1 cellular context compared by ENCODE assay signal in the genomic region with DNA sequence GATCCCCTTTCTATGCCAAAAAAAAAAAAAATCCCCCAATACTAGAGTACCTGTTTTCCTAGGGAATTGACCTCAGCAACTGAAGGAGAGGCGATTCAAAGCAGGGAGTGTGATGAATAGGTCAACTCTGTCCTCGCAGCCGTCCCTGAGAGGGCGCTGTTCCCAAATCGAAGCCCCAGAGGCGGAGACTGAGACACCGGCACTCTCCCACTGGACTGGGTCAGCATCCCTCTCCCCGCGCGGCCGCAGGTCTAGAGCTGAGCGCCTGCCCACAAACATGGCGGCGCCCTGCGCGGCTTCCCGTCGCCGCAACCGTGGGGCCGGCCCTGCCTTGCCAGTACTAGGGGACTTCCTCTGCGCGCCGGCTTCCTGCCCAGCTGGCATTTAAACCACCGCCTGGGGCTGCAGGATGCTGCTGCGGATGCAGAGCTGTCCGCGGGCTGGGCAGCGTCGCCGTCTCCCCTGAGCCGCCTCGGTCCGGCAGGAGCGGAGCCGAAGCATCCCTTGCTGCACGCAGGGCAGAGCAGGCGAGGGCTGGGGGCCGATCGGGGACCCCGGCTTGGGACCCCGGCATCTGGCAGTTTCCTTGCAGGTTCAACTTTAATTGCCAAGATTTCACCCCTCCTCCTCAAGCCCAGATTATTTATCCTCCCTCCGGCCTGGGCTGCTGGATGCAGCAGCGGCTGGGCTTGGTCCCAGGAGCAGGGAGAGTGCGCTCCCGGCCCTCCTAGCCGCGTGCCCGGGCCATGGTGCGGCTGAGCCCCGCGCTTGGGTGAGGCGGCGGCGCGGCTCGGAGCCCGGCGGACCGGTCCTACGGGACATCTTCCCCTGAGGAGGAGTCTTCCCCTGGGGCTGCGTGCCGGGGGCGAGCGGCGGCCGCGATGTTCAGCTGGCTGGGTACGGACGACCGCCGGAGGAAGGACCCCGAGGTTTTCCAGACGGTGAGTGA.
A peak's percentile ranks its signal among the peaks of the same experiment; 100 is the strongest.
TF ChIP-seq lines count a peak whose summit lies in the region.

A gene (plus strand): TSS at position 412 of the 949 bp plus-strand sequence. CDS start 470 bp downstream, at position 882.

TF ChIP-seq in GM12878, 131 proteins besides CTCF, POLR2A, EP300 and RAD21 (continued from another document):
- TF ChIP-seq CREM (IDR thresholded peaks at IDR 0.05; ENCODE audit: low read depth) (0 out of 2 replicates have a peak, but pooled peaks have one; percentile 38), GATAD2B (conservative IDR thresholded peaks at IDR 0.05; ENCODE audit: low read depth) (peak; percentile 65), DPF2 (IDR thresholded peaks at IDR 0.05) (peak; percentile 43; the same call in 1 of the 2 replicates), HCFC1 (IDR thresholded peaks at IDR 0.05; ENCODE audit: low read length) (peak; percentile 80), ZNF384 (IDR thresholded peaks at IDR 0.05; ENCODE audit: borderline replicate concordance, low read depth, low read length) (no peak), SIX5 (IDR thresholded peaks at IDR 0.05; ENCODE audit: low read depth, low read length, severe bottlenecking) (peak; percentile 73), YY1 (IDR thresholded peaks at IDR 0.05; ENCODE audit: low read depth, low read length) (peak; percentile 100), TCF3 (IDR thresholded peaks at IDR 0.05; ENCODE audit: borderline replicate concordance, insufficient read depth, low read depth, low read length) (peak; percentile 71), NR2C1 (IDR thresholded peaks at IDR 0.05) (peak; percentile 48; the same call in 1 of the 2 replicates), ZNF274 (IDR thresholded peaks at IDR 0.05; ENCODE audit: insufficient read depth, insufficient read length) (no peak), CREB1 (IDR thresholded peaks at IDR 0.05; ENCODE audit: low read depth) (peak; percentile 42; the same call in 1 of the 2 replicates), GABPA (IDR thresholded peaks at IDR 0.05; ENCODE audit: low read depth) (peak; percentile 69; the same call in 1 of the 2 replicates), TCF12 (IDR thresholded peaks at IDR 0.05; ENCODE audit: low read depth, low read length) (0 out of 2 replicates have a peak, but pooled peaks have one; percentile 35), SMARCA5 (IDR thresholded peaks at IDR 0.05) (no peak), SIN3A (IDR thresholded peaks at IDR 0.05; ENCODE audit: low read depth, low read length) (0 out of 2 replicates have a peak, but pooled peaks have one; percentile 66), RUNX3 (IDR thresholded peaks at IDR 0.05; ENCODE audit: low read length) (peak; percentile 72), KLF5 (IDR thresholded peaks at IDR 0.05; ENCODE audit: partially characterized antibody) (no peak), LARP7 (IDR thresholded peaks at IDR 0.05) (peak; percentile 75), RBBP5 (conservative IDR thresholded peaks at IDR 0.05) (no peak), SPI1 (IDR thresholded peaks at IDR 0.05; ENCODE audit: borderline replicate concordance, insufficient read depth, low read depth, low read length) (peak; percentile 66), TAF1 (IDR thresholded peaks at IDR 0.05; ENCODE audit: borderline replicate concordance, low read depth, low read length) (0 out of 2 replicates have a peak, but pooled peaks have one; percentile 17), IKZF1 (conservative IDR thresholded peaks at IDR 0.05) (peak; percentile 72), SMC3 (IDR thresholded peaks at IDR 0.05; ENCODE audit: borderline replicate concordance, low read length) (peak; percentile 19; the same call in 1 of the 2 replicates)
- TF ChIP-seq, protein P1, sequence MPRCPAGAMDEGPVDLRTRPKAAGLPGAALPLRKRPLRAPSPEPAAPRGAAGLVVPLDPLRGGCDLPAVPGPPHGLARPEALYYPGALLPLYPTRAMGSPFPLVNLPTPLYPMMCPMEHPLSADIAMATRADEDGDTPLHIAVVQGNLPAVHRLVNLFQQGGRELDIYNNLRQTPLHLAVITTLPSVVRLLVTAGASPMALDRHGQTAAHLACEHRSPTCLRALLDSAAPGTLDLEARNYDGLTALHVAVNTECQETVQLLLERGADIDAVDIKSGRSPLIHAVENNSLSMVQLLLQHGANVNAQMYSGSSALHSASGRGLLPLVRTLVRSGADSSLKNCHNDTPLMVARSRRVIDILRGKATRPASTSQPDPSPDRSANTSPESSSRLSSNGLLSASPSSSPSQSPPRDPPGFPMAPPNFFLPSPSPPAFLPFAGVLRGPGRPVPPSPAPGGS (IDR thresholded peaks at IDR 0.05; ENCODE audit: borderline replicate concordance, insufficient read depth, low read depth, low read length, poor library complexity, severe bottlenecking) = no peak
- TF ChIP-seq, protein P2, sequence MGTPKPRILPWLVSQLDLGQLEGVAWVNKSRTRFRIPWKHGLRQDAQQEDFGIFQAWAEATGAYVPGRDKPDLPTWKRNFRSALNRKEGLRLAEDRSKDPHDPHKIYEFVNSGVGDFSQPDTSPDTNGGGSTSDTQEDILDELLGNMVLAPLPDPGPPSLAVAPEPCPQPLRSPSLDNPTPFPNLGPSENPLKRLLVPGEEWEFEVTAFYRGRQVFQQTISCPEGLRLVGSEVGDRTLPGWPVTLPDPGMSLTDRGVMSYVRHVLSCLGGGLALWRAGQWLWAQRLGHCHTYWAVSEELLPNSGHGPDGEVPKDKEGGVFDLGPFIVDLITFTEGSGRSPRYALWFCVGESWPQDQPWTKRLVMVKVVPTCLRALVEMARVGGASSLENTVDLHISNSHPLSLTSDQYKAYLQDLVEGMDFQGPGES (IDR thresholded peaks at IDR 0.05) = no peak
- TF ChIP-seq, protein P3, sequence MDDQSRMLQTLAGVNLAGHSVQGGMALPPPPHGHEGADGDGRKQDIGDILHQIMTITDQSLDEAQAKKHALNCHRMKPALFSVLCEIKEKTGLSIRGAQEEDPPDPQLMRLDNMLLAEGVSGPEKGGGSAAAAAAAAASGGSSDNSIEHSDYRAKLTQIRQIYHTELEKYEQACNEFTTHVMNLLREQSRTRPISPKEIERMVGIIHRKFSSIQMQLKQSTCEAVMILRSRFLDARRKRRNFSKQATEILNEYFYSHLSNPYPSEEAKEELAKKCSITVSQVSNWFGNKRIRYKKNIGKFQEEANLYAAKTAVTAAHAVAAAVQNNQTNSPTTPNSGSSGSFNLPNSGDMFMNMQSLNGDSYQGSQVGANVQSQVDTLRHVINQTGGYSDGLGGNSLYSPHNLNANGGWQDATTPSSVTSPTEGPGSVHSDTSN (IDR thresholded peaks at IDR 0.05; ENCODE audit: insufficient replicate concordance, low read depth, low read length) = peak; percentile 17
- TF ChIP-seq, protein P4, sequence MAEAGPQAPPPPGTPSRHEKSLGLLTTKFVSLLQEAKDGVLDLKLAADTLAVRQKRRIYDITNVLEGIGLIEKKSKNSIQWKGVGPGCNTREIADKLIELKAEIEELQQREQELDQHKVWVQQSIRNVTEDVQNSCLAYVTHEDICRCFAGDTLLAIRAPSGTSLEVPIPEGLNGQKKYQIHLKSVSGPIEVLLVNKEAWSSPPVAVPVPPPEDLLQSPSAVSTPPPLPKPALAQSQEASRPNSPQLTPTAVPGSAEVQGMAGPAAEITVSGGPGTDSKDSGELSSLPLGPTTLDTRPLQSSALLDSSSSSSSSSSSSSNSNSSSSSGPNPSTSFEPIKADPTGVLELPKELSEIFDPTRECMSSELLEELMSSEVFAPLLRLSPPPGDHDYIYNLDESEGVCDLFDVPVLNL (IDR thresholded peaks at IDR 0.05; ENCODE audit: low read depth, low read length) = no peak
TF ChIP-seq in GM12878: peak in this region for 21.
